1 cellular context compared by ENCODE assay signal in the genomic region with DNA sequence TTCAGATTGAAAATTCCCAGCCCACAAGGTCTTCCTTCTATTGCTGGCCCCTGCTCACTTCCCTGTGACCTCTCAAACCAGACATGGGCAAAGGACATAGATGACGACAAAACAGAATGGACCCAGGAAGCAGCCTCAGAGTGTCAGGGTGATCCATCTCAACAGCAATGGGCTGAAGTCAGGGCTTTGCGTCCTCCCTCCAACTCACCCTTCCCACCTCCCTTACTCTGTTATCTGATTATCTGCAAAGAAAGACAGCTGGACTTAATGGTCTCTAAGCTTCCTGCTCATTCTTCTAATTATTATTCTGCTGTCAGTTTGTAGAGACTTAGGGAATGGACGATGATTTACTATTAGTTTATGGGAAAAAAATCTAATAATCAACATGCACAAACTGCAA.
A peak's percentile ranks its signal among the peaks of the same experiment; 100 is the strongest.
TF ChIP-seq lines count a peak whose summit lies in the region.

No MANE protein-coding gene starts in this region.

TF ChIP-seq in K562, 482 proteins besides CTCF, POLR2A, EP300 and RAD21:
- TF ChIP-seq, protein P1, sequence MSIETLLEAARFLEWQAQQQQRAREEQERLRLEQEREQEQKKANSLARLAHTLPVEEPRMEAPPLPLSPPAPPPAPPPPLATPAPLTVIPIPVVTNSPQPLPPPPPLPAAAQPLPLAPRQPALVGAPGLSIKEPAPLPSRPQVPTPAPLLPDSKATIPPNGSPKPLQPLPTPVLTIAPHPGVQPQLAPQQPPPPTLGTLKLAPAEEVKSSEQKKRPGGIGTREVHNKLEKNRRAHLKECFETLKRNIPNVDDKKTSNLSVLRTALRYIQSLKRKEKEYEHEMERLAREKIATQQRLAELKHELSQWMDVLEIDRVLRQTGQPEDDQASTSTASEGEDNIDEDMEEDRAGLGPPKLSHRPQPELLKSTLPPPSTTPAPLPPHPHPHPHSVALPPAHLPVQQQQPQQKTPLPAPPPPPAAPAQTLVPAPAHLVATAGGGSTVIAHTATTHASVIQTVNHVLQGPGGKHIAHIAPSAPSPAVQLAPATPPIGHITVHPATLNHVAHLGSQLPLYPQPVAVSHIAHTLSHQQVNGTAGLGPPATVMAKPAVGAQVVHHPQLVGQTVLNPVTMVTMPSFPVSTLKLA (conservative IDR thresholded peaks at IDR 0.05) = no peak
- TF ChIP-seq, protein P2, sequence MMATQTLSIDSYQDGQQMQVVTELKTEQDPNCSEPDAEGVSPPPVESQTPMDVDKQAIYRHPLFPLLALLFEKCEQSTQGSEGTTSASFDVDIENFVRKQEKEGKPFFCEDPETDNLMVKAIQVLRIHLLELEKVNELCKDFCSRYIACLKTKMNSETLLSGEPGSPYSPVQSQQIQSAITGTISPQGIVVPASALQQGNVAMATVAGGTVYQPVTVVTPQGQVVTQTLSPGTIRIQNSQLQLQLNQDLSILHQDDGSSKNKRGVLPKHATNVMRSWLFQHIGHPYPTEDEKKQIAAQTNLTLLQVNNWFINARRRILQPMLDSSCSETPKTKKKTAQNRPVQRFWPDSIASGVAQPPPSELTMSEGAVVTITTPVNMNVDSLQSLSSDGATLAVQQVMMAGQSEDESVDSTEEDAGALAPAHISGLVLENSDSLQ (IDR thresholded peaks at IDR 0.05) = peak; percentile 36; the same call in 1 of the 2 replicates
- TF ChIP-seq NFE2 (IDR thresholded peaks at IDR 0.05; ENCODE audit: low read depth) = no peak
- TF ChIP-seq ATF1 (CRISPR knock-in tag; IDR thresholded peaks at IDR 0.05) = no peak
- TF ChIP-seq ATF1 (tag; IDR thresholded peaks at IDR 0.05) = 0 out of 2 replicates have a peak, but pooled peaks have one; percentile 15
- no peak for TF ChIP-seq POU5F1 (IDR thresholded peaks at IDR 0.05; ENCODE audit: borderline replicate concordance, low read depth, low read length, partially characterized antibody)
- TF ChIP-seq, protein P3, sequence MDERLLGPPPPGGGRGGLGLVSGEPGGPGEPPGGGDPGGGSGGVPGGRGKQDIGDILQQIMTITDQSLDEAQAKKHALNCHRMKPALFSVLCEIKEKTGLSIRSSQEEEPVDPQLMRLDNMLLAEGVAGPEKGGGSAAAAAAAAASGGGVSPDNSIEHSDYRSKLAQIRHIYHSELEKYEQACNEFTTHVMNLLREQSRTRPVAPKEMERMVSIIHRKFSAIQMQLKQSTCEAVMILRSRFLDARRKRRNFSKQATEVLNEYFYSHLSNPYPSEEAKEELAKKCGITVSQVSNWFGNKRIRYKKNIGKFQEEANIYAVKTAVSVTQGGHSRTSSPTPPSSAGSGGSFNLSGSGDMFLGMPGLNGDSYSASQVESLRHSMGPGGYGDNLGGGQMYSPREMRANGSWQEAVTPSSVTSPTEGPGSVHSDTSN (CRISPR knock-in tag; IDR thresholded peaks at IDR 0.05; ENCODE audit: low read depth) = no peak
- TF ChIP-seq, protein P3 (tag; conservative IDR thresholded peaks at IDR 0.05; ENCODE audit: low read depth) = peak; percentile 69
- TF ChIP-seq YBX1 (IDR thresholded peaks at IDR 0.05) = no peak
- TF ChIP-seq, protein P4, sequence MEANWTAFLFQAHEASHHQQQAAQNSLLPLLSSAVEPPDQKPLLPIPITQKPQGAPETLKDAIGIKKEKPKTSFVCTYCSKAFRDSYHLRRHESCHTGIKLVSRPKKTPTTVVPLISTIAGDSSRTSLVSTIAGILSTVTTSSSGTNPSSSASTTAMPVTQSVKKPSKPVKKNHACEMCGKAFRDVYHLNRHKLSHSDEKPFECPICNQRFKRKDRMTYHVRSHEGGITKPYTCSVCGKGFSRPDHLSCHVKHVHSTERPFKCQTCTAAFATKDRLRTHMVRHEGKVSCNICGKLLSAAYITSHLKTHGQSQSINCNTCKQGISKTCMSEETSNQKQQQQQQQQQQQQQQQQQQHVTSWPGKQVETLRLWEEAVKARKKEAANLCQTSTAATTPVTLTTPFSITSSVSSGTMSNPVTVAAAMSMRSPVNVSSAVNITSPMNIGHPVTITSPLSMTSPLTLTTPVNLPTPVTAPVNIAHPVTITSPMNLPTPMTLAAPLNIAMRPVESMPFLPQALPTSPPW (CRISPR knock-in tag; IDR thresholded peaks at IDR 0.05) = peak; percentile 33; the same call in 1 of the 2 replicates
- peak; percentile 37 for TF ChIP-seq DACH1 (IDR thresholded peaks at IDR 0.05; ENCODE audit: partially characterized antibody)
- TF ChIP-seq ATF7 (IDR thresholded peaks at IDR 0.05) = no peak
- peak; percentile 59 for TF ChIP-seq MEIS2 (IDR thresholded peaks at IDR 0.05; ENCODE audit: partially characterized antibody)
- TF ChIP-seq, protein P5, sequence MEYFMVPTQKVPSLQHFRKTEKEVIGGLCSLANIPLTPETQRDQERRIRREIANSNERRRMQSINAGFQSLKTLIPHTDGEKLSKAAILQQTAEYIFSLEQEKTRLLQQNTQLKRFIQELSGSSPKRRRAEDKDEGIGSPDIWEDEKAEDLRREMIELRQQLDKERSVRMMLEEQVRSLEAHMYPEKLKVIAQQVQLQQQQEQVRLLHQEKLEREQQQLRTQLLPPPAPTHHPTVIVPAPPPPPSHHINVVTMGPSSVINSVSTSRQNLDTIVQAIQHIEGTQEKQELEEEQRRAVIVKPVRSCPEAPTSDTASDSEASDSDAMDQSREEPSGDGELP (CRISPR knock-in tag; IDR thresholded peaks at IDR 0.05; ENCODE audit: borderline replicate concordance) = peak; percentile 57
- peak; percentile 41; the same call in 1 of the 2 replicates for TF ChIP-seq ETV1 (tag; conservative IDR thresholded peaks at IDR 0.05; ENCODE audit: low read depth)
- TF ChIP-seq ZFP36 (IDR thresholded peaks at IDR 0.05; ENCODE audit: low read depth, low read length, partially characterized antibody) = no peak
- TF ChIP-seq, protein P6, sequence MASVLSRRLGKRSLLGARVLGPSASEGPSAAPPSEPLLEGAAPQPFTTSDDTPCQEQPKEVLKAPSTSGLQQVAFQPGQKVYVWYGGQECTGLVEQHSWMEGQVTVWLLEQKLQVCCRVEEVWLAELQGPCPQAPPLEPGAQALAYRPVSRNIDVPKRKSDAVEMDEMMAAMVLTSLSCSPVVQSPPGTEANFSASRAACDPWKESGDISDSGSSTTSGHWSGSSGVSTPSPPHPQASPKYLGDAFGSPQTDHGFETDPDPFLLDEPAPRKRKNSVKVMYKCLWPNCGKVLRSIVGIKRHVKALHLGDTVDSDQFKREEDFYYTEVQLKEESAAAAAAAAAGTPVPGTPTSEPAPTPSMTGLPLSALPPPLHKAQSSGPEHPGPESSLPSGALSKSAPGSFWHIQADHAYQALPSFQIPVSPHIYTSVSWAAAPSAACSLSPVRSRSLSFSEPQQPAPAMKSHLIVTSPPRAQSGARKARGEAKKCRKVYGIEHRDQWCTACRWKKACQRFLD (CRISPR knock-in tag; IDR thresholded peaks at IDR 0.05) = 0 out of 2 replicates have a peak, but pooled peaks have one; percentile 17
- no peak for TF ChIP-seq FOXK2 (conservative IDR thresholded peaks at IDR 0.05 in 1 of 2, IDR thresholded peaks at IDR 0.05 in 1 of 2; ENCODE audit: low read depth in 2 of 2)
